In the genomic region with DNA sequence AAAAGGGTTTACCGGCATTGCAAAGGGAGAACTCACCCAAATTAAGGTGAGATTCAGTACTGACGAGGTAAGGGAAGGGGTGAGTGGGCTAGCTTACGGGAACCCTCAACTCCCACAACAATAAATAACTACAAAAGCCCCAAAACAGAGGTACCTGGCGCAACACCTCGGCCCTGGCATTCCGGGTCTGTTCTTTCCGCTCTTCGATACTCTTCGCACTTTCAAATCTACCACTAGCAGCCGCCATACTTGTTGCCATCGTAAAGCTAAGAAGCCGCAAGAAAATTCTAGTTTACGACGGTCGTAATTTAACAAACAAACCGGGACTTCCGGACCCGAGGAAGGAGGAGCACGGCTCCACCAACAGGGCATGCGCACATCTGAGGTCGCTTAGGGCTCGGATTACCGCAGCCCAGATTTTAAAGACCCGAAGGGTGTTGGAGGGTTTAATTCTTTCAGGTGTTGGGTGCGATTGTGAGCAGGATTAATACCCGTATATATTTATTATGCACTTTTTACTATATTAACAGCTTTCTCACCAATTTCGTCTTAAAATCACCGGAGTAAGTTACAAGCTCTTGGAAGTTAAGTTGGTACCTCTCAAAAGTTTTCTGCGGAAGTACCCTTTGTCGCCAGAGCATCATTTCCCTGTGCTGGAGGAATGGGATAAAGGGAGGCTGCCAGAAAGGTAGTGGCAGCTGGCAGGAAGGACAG, we compare ENCODE assay signal across 8 cellular contexts. TPM values are rescaled to one million over a fixed set of nuclear protein-coding genes. Genes with fewer than 3 reads are reported as not detected.
DNase-seq lines count a peak whose midpoint lies in the region; ATAC-seq and TF ChIP-seq lines count a peak whose summit lies in the region.

A gene (minus strand): TSS at position 268 of the 714 bp plus-strand sequence. CDS start 9 bp downstream, at position 259.

- DNase-seq in CD14-positive monocyte (ENCODE audit: low spot score) (peak; percentile 86), NCI-H82 (lab: John Stamatoyannopoulos, UW) (peak; percentile 96), dorsolateral prefrontal cortex (peak; percentile 78 to 91 (median 87)), right lobe of liver (peak; percentile 88 to 92 (median 91))
- peak; percentile 85 to 88 for DNase-seq in activated CD4-positive, alpha-beta T cell treated with anti-CD3 and anti-CD28 coated beads, Interleukin-2, amount 50 U/mL, for 48 hours
- peak; percentile 78 to 88 for DNase-seq in stimulated activated CD4-positive, alpha-beta T cell treated with anti-CD3 and anti-CD28 coated beads, Interleukin-4, amount 100 ng/mL, for 4 hours

- peaks cover 0 to 4% (median 0%) of the 10 kb centered on the region in 7 donors for H3K9me3 Mint-ChIP-seq in CD14-positive monocyte

- H3K4me3 Mint-ChIP-seq in CD14-positive monocyte, result peak within 1 kb of the TSS; percentile 84 to 97

- WGBS in right lobe of liver (ENCODE audit: insufficient coverage, low coverage, low lambda C conversion rate, missing lambda C conversion rate), result under 1% methylated on average over 30 of the region's 30 CpGs

- peak; percentile 96 for ATAC-seq in GM19397 (IDR thresholded peaks at IDR 0.05; ENCODE audit: unreplicated experiment)
- ATAC-seq in HG03571 (IDR thresholded peaks at IDR 0.05; ENCODE audit: unreplicated experiment), result peak; percentile 97
- peak; percentile 99 to 100 (median 100) for ATAC-seq in right lobe of liver

- peaks cover 0 to 21% (median 9%) of the 10 kb centered on the region in 3 donors for H3K27me3 Mint-ChIP-seq in CD14-positive monocyte (ENCODE audit: low read depth in 3 of 3)

- peaks cover 23 to 26% of the 10 kb centered on the region in 2 donors for H3K36me3 Mint-ChIP-seq in CD14-positive monocyte

- peaks cover 0 to 8% (median 2%) of the 10 kb centered on the region in 4 donors for H3K4me1 ChIP-seq in right lobe of liver

- no peak for TF ChIP-seq CTCF in CD14-positive monocyte (IDR thresholded peaks at IDR 0.05)
- peak in 48 of 56 donors; percentile 2 to 62 (median 39) for TF ChIP-seq CTCF in dorsolateral prefrontal cortex (IDR thresholded peaks at IDR 0.05 in 54 of 56, conservative IDR thresholded peaks at IDR 0.05 in 2 of 56; ENCODE audit: low read depth in 1 of 56, partially characterized antibody in 56 of 56)
- peak in 1 of 4 donors; percentile 2 for TF ChIP-seq CTCF in right lobe of liver (IDR thresholded peaks at IDR 0.05)

- H3K27ac Mint-ChIP-seq in CD14-positive monocyte, result peak within 1 kb of the TSS; percentile 83 to 90 (median 89)

- H3K27me3 ChIP-seq in dorsolateral prefrontal cortex, result no peaks in the 10 kb centered on the region
- no peaks in the 10 kb centered on the region for H3K27me3 ChIP-seq in right lobe of liver

- peak; percentile 50 for TF ChIP-seq POLR2A in right lobe of liver (IDR thresholded peaks at IDR 0.05)

- H3K9me3 ChIP-seq in right lobe of liver, result no peaks in the 10 kb centered on the region

- H3K4me3 ChIP-seq in dorsolateral prefrontal cortex, result peak within 1 kb of the TSS; percentile 51 to 98 (median 85)
- peak within 1 kb of the TSS; percentile 60 to 69 (median 64) for H3K4me3 ChIP-seq in right lobe of liver

- H3K27ac ChIP-seq in dorsolateral prefrontal cortex (peak within 1 kb of the TSS in 57 of 59 donors; percentile 42 to 92 (median 77)), right lobe of liver (peak within 1 kb of the TSS; percentile 54 to 64 (median 57))

- intact Hi-C loops in CD14-positive monocyte (cut with micrococcal nuclease), result loop anchor here in 1 of 2 donors (10.0 kb wide), 1 partner anchor 387 kb away; no protein-coding TSS in a partner anchor
- intact Hi-C loops in dorsolateral prefrontal cortex (cut with DNase I), result loop anchor here in 1 of 2 donors (5.0 kb wide), 1 partner anchor 110 kb away; a partner anchor contains a TSS
- intact Hi-C loops in right lobe of liver (cut with DNase I), result no loop called here

- H3K4me1 Mint-ChIP-seq in CD14-positive monocyte, result peaks cover 14% of the 10 kb centered on the region

- H3K36me3 ChIP-seq in right lobe of liver, result peaks cover 0 to 20% (median 0%) of the 10 kb centered on the region in 4 donors

RNA-seq across cellular contexts. Expression of the gene that starts here (rescaled TPM):
- polyA plus RNA-seq in CD14-positive monocyte, result 1 to 10 TPM; 1.7 to 2.2 TPM
- total RNA-seq in dorsolateral prefrontal cortex (10 to 100 TPM; 19.6 to 32.2 (median 25.3) TPM), right lobe of liver (1 to 10 TPM; 4.5 to 6.1 (median 5.3) TPM)

Comparison
In these comparisons a context has a peak if more than half of its experiments do, and no peak if none do; other contexts are left out.
1. Peak in every context shown above with its lines: DNase-seq, ATAC-seq, H3K4me3 ChIP-seq and H3K27ac ChIP-seq.